12 cellular contexts compared by ENCODE assay signal in genomic region chr17:45346255-45347015, GRCh38. TPM values are rescaled to one million over a fixed set of nuclear protein-coding genes. Genes with fewer than 3 reads are reported as not detected.
A peak's percentile ranks its signal among the peaks of the same experiment; 100 is the strongest.
DNase-seq lines count a peak whose midpoint lies in the region; ATAC-seq and TF ChIP-seq lines count a peak whose summit lies in the region.
"Had no signal": no experiment of that assay in that cellular context is flagged by ENCODE, and none has a peak within 500 bp of the region (broad histone marks: within the 10 kb centered on the region; RNA-seq: fewer than 3 reads in every experiment).

No MANE protein-coding gene starts in this region.

- WGBS in right cardiac atrium: 60% methylated on average over 13 of the region's 13 CpGs
- 83 to 87% methylated on average over 13 of the region's 13 CpGs for WGBS in sigmoid colon, 2 donors

- ATAC-seq in right cardiac atrium: peak; percentile 54 to 63
- no peak for ATAC-seq in GM19395 (IDR thresholded peaks at IDR 0.05; ENCODE audit: unreplicated experiment)
- ATAC-seq: activated CD4-positive, alpha-beta T cell treated with anti-CD3 and anti-CD28 coated beads for 36 hours; activated T-cell treated with anti-CD3 and anti-CD28 coated beads, Interleukin-2, amount 50 U/mL, for 4 hours had no signal

- H4K20me1 ChIP-seq in OCI-LY7 (ENCODE audit: insufficient read depth, low read length): no peaks in the 10 kb centered on the region

- no peaks in the 10 kb centered on the region for H3K4me1 ChIP-seq in right cardiac atrium (ENCODE audit: control insufficient read depth, insufficient read depth, low read length)
- H3K4me1 ChIP-seq in sigmoid colon: peaks cover 0 to 25% (median 16%) of the 10 kb centered on the region in 4 donors
- no peaks in the 10 kb centered on the region for H3K4me1 ChIP-seq in OCI-LY7 (ENCODE audit: insufficient read depth, low read length, poor library complexity, severe bottlenecking)

- H3K9me2 ChIP-seq in OCI-LY7 (ENCODE audit: insufficient read depth, low read length): no peaks in the 10 kb centered on the region

- no peaks in the 10 kb centered on the region for H3K79me2 ChIP-seq in OCI-LY7 (ENCODE audit: insufficient read depth, low read depth, low read length)

- H3K27ac ChIP-seq in right cardiac atrium (ENCODE audit: low read length): peak overlapping the region; percentile 50
- peak overlapping the region in 3 of 4 donors; percentile 28 to 70 (median 43) for H3K27ac ChIP-seq in sigmoid colon
- no peak overlapping the region for H3K27ac ChIP-seq in OCI-LY7 (ENCODE audit: low read depth, low read length, poor library complexity, severe bottlenecking)

- TF ChIP-seq POLR2A in sigmoid colon (IDR thresholded peaks at IDR 0.05): no peak

- H3K27me3 ChIP-seq in right cardiac atrium (ENCODE audit: control insufficient read depth, insufficient read depth): no peaks in the 10 kb centered on the region
- no peaks in the 10 kb centered on the region for H3K27me3 ChIP-seq in sigmoid colon

- H3K4me2 ChIP-seq in OCI-LY7 (ENCODE audit: low read length): no peak overlapping the region

- intact Hi-C loops in right cardiac atrium (cut with DNase I): no loop called here
- intact Hi-C loops in sigmoid colon (cut with DNase I): no loop called here
- intact Hi-C loops in OCI-LY7 (cut with micrococcal nuclease; ENCODE audit: unreplicated experiment): no loop called here

- H3K4me3 ChIP-seq in right cardiac atrium (ENCODE audit: low read length): no peak overlapping the region
- H3K4me3 ChIP-seq in sigmoid colon: no peak overlapping the region
- H3K4me3 ChIP-seq in OCI-LY7 (ENCODE audit: low read depth, low read length, poor library complexity, severe bottlenecking): no peak overlapping the region

- H3K36me3 ChIP-seq in sigmoid colon (no peaks in the 10 kb centered on the region), OCI-LY7 (ENCODE audit: insufficient read depth, low read length) (no peaks in the 10 kb centered on the region)

- DNase-seq in Ammon's horn (ENCODE audit: low spot score): peak; percentile 22
- DNase-seq in astrocyte of the hippocampus (ENCODE audit: low read depth, low spot score): peak; percentile 64
- DNase-seq in right cardiac atrium: peak; percentile 45 to 76 (median 67)
- DNase-seq in sigmoid colon: peak; percentile 63
- DNase-seq in amniotic stem cell (lab: John Stamatoyannopoulos, UW): no peak
- no peak for DNase-seq in glomerular visceral epithelial cell (ENCODE audit: extremely low spot score)
- no peak for DNase-seq in OCI-LY7 (ENCODE audit: low spot score)
- DNase-seq: activated CD4-positive, alpha-beta T cell treated with anti-CD3 and anti-CD28 coated beads for 36 hours; activated T-cell treated with anti-CD3 and anti-CD28 coated beads, Interleukin-2, amount 50 U/mL, for 4 hours; NCI-H2029; SW 1271 had no signal

- H3K9me3 ChIP-seq in right cardiac atrium (ENCODE audit: control insufficient read depth, low read length) (no peaks in the 10 kb centered on the region), sigmoid colon (no peaks in the 10 kb centered on the region), OCI-LY7 (ENCODE audit: low read length) (no peaks in the 10 kb centered on the region)

- no peak overlapping the region for H2AFZ ChIP-seq in OCI-LY7 (ENCODE audit: low read length)

- CTCF ChIA-PET in OCI-LY7 (lab: Charles Lee; ENCODE audit: unreplicated experiment): no interaction called here

- TF ChIP-seq EP300 in sigmoid colon (IDR thresholded peaks at IDR 0.05): no peak

- POLR2A ChIA-PET in OCI-LY7 (lab: Charles Lee): interaction anchor here (1.4 kb wide), 1 partner anchor 12 kb away, joined by 3 read pairs; no protein-coding TSS in a partner anchor

- BruUV-seq in OCI-LY7 (replicated peaks; lab: Mats Ljungman, UMichigan): no TSS peak

- TF ChIP-seq CTCF in sigmoid colon (IDR thresholded peaks at IDR 0.05): no peak
- no peak for TF ChIP-seq CTCF in OCI-LY7 (conservative IDR thresholded peaks at IDR 0.05; ENCODE audit: low read length)

RNA-seq across cellular contexts. Expression of gene MAP3K14, which starts 29.6 kb away (rescaled TPM):
- 10 to 100 TPM; 12.2 to 17.1 (median 15.1) TPM for total RNA-seq in right cardiac atrium
- 10.8 TPM for polyA plus RNA-seq in right cardiac atrium
- 10 to 100 TPM in 3 of 4 donors, 1 to 10 TPM in 1; 9.2 to 28.5 (median 14.1) TPM for total RNA-seq in sigmoid colon
- 10 to 100 TPM in 1 of 3 donors, 1 to 10 TPM in 2; 7.2 to 20.8 (median 9.0) TPM for polyA plus RNA-seq in sigmoid colon
- total RNA-seq in OCI-LY7 (2014; rRNA removed; shearing (Covaris generic)): 7.1 and 12.3 TPM in 2 replicates
- total RNA-seq in OCI-LY7 (2022): 21.2 and 22.8 TPM in 2 replicates

Comparison
In these comparisons a context has a peak if more than half of its experiments do, and no peak if none do; other contexts are left out.
1. DNase-seq: peak in Ammon's horn (single experiment), astrocyte of the hippocampus (single experiment), right cardiac atrium (3 of 3) and sigmoid colon (single experiment); none in amniotic stem cell (single experiment), glomerular visceral epithelial cell (single experiment) and OCI-LY7 (single experiment).